Comparison of ENCODE assay signal across 1 cellular context in genomic region chr1:62746809-62747138, GRCh38.
TF ChIP-seq lines count a peak whose summit lies in the region.

No MANE protein-coding gene starts in this region.

TF ChIP-seq in HEK293, 187 proteins besides CTCF, POLR2A, EP300 and RAD21 (continued from another document):
- no peak for TF ChIP-seq ZNF654 (tag by site-specific recombination; IDR thresholded peaks at IDR 0.05; ENCODE audit: low read depth)
- no peak for TF ChIP-seq HIC1 (tag by site-specific recombination; IDR thresholded peaks at IDR 0.05)
- no peak for TF ChIP-seq ZNF704 (tag by site-specific recombination; IDR thresholded peaks at IDR 0.05)
- no peak; the same call in 1 of the 2 replicates for TF ChIP-seq ZNF335 (tag by site-specific recombination; conservative IDR thresholded peaks at IDR 0.05)
- TF ChIP-seq, protein P1, sequence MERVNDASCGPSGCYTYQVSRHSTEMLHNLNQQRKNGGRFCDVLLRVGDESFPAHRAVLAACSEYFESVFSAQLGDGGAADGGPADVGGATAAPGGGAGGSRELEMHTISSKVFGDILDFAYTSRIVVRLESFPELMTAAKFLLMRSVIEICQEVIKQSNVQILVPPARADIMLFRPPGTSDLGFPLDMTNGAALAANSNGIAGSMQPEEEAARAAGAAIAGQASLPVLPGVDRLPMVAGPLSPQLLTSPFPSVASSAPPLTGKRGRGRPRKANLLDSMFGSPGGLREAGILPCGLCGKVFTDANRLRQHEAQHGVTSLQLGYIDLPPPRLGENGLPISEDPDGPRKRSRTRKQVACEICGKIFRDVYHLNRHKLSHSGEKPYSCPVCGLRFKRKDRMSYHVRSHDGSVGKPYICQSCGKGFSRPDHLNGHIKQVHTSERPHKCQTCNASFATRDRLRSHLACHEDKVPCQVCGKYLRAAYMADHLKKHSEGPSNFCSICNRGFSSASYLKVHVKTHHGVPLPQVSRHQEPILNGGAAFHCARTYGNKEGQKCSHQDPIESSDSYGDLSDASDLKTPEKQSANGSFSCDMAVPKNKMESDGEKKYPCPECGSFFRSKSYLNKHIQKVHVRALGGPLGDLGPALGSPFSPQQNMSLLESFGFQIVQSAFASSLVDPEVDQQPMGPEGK (tag by site-specific recombination; IDR thresholded peaks at IDR 0.05), result no peak
